11 cellular contexts compared by ENCODE assay signal in genomic region chr2:240392084-240392947, GRCh38. TPM values are rescaled to one million over a fixed set of nuclear protein-coding genes. Genes with fewer than 3 reads are reported as not detected.
DNase-seq lines count a peak whose midpoint lies in the region; ATAC-seq and TF ChIP-seq lines count a peak whose summit lies in the region.
"Had no signal": no experiment of that assay in that cellular context is flagged by ENCODE, and none has a peak within 500 bp of the region (broad histone marks: within the 10 kb centered on the region; RNA-seq: fewer than 3 reads in every experiment).

No MANE protein-coding gene starts in this region.

- H3K27me3 Mint-ChIP-seq in endodermal cell (ENCODE audit: insufficient read depth) (no peaks in the 10 kb centered on the region), neural progenitor cell (ENCODE audit: insufficient read depth, low read depth) (peaks cover 12% of the 10 kb centered on the region)
- H3K27me3 Mint-ChIP-seq: stimulated activated naive B cell treated with anti-CD40 and anti-IgM and Interleukin-4, amounts not matched to agents 10 μg/mL and 1 μg/mL and 100 μg/mL, for 72 hours had no signal

- H3K4me2 ChIP-seq in neural progenitor cell: no peak overlapping the region

- H3F3A ChIP-seq in neural progenitor cell (ENCODE audit: low read depth): no peaks in the 10 kb centered on the region

- H3K4me3 ChIP-seq in H7 (ENCODE audit: insufficient read depth, low read depth, low read length) (no peak overlapping the region), endodermal cell (ENCODE audit: low read length) (no peak overlapping the region), neural progenitor cell (no peak overlapping the region), thyroid gland (replicated peaks in 1 of 3) (no peak overlapping the region)

- H4K20me1 ChIP-seq in neural progenitor cell (ENCODE audit: low read depth): no peaks in the 10 kb centered on the region

- no peaks in the 10 kb centered on the region for H3K79me2 ChIP-seq in neural progenitor cell (ENCODE audit: low read depth)

- H3K9me3 Mint-ChIP-seq in endodermal cell (no peaks in the 10 kb centered on the region), neural progenitor cell (no peaks in the 10 kb centered on the region)
- H3K9me3 Mint-ChIP-seq: stimulated activated naive B cell treated with anti-CD40 and anti-IgM and Interleukin-4, amounts not matched to agents 10 μg/mL and 1 μg/mL and 100 μg/mL, for 72 hours had no signal

- WGBS in endodermal cell (ENCODE audit: insufficient coverage in 1 of 2, insufficient read length in 1 of 2), 2 experiments: 88 to 89% methylated on average over 12 to 31 of the region's 31 CpGs
- 74 to 78% methylated on average over 21 to 23 of the region's 31 CpGs for WGBS in thyroid gland, 2 donors

- H3K36me3 ChIP-seq in H7 (replicated peaks; ENCODE audit: control insufficient read depth, insufficient read depth, low read length) (no peaks in the 10 kb centered on the region), endodermal cell (ENCODE audit: control insufficient read depth, insufficient read depth, low read length) (no peaks in the 10 kb centered on the region), neural progenitor cell (no peaks in the 10 kb centered on the region), thyroid gland (no peaks in the 10 kb centered on the region)

- no peak for TF ChIP-seq POLR2A in thyroid gland (IDR thresholded peaks at IDR 0.05)

- ATAC-seq in HG03432 (IDR thresholded peaks at IDR 0.05; ENCODE audit: unreplicated experiment): no peak
- ATAC-seq: stimulated activated naive B cell treated with anti-CD40 and anti-IgM and Interleukin-4, amounts not matched to agents 10 μg/mL and 1 μg/mL and 100 μg/mL, for 72 hours had no signal

- H3K4me1 ChIP-seq in endodermal cell (ENCODE audit: control insufficient read depth, insufficient read depth, low read length) (no peaks in the 10 kb centered on the region), neural progenitor cell (no peaks in the 10 kb centered on the region), thyroid gland (no peaks in the 10 kb centered on the region)

- H3K36me3 Mint-ChIP-seq in endodermal cell (ENCODE audit: low read depth) (no peaks in the 10 kb centered on the region), neural progenitor cell (no peaks in the 10 kb centered on the region)
- H3K36me3 Mint-ChIP-seq: stimulated activated naive B cell treated with anti-CD40 and anti-IgM and Interleukin-4, amounts not matched to agents 10 μg/mL and 1 μg/mL and 100 μg/mL, for 72 hours had no signal

- intact Hi-C loops in thyroid gland (cut with DNase I): no loop called here

- H3K27me3 ChIP-seq in H7 (ENCODE audit: control insufficient read depth, insufficient read depth, low read length) (no peaks in the 10 kb centered on the region), endodermal cell (ENCODE audit: control insufficient read depth, insufficient read depth, low read length, poor library complexity, severe bottlenecking) (no peaks in the 10 kb centered on the region), neural progenitor cell (no peaks in the 10 kb centered on the region), thyroid gland (no peaks in the 10 kb centered on the region)

- H3K9me3 ChIP-seq in endodermal cell (ENCODE audit: control insufficient read depth, low read length): no peaks in the 10 kb centered on the region
- no peaks in the 10 kb centered on the region for H3K9me3 ChIP-seq in neural progenitor cell (ENCODE audit: low read depth)
- H3K9me3 ChIP-seq in thyroid gland: no peaks in the 10 kb centered on the region

- no peak overlapping the region for H3K27ac Mint-ChIP-seq in endodermal cell
- peak overlapping the region; percentile 50 for H3K27ac Mint-ChIP-seq in neural progenitor cell
- H3K27ac Mint-ChIP-seq: stimulated activated naive B cell treated with anti-CD40 and anti-IgM and Interleukin-4, amounts not matched to agents 10 μg/mL and 1 μg/mL and 100 μg/mL, for 72 hours had no signal

- H3K4me3 Mint-ChIP-seq in endodermal cell (no peak overlapping the region), neural progenitor cell (no peak overlapping the region)
- H3K4me3 Mint-ChIP-seq: stimulated activated naive B cell treated with anti-CD40 and anti-IgM and Interleukin-4, amounts not matched to agents 10 μg/mL and 1 μg/mL and 100 μg/mL, for 72 hours had no signal

- H3K27ac ChIP-seq in endodermal cell (ENCODE audit: low read depth, low read length): no peak overlapping the region
- H3K27ac ChIP-seq in neural progenitor cell: no peak overlapping the region
- H3K27ac ChIP-seq in thyroid gland: no peak overlapping the region

- TF ChIP-seq CTCF in endodermal cell (conservative IDR thresholded peaks at IDR 0.05) (no peak), neural progenitor cell (IDR thresholded peaks at IDR 0.05) (no peak), thyroid gland (IDR thresholded peaks at IDR 0.05) (no peak)

- no peak overlapping the region for H2AFZ ChIP-seq in neural progenitor cell (replicated peaks)

- H3K9ac ChIP-seq in endodermal cell (ENCODE audit: extremely low read depth, low read length, poor library complexity, severe bottlenecking) (no peak overlapping the region), neural progenitor cell (no peak overlapping the region)

- DNase-seq in AG20443 (ENCODE audit: low spot score) (peak; percentile 53), H7 (peak; percentile 59), endodermal cell (peak; percentile 38), neural progenitor cell (ENCODE audit: low spot score) (no peak), GM19238 (ENCODE audit: insufficient read length, low spot score) (no peak), D341Med (ENCODE audit: low spot score) (no peak), thyroid gland (no peak)
- DNase-seq: cerebellar nuclear complex; NCI-H1417 treated with DMSO at 0.1 percent for 48 hours; stimulated activated naive B cell treated with anti-CD40 and anti-IgM and Interleukin-4, amounts not matched to agents 10 μg/mL and 1 μg/mL and 100 μg/mL, for 72 hours had no signal

- H3K4me1 Mint-ChIP-seq in endodermal cell: no peaks in the 10 kb centered on the region
- peaks cover 9% of the 10 kb centered on the region for H3K4me1 Mint-ChIP-seq in neural progenitor cell
- H3K4me1 Mint-ChIP-seq: stimulated activated naive B cell treated with anti-CD40 and anti-IgM and Interleukin-4, amounts not matched to agents 10 μg/mL and 1 μg/mL and 100 μg/mL, for 72 hours had no signal

RNA-seq across cellular contexts. Expression of gene GPC1, which starts 43.1 kb away (rescaled TPM):
- total RNA-seq in H7 (2014; rRNA removed; shearing (Covaris generic)): 28.4 and 32.0 TPM in 2 replicates
- total RNA-seq in endodermal cell: 10 to 100 TPM; 37.8 to 69.7 TPM
- polyA plus RNA-seq in endodermal cell (2013, experiment 1 of 2): 55.9 TPM
- polyA plus RNA-seq in endodermal cell (2013, experiment 2 of 2): 56.9 TPM
- total RNA-seq in neural progenitor cell (ENCODE audit: low replicate concordance): 14.2 and 65.0 TPM in 2 replicates
- total RNA-seq in thyroid gland: 10 to 100 TPM; 14.1 to 35.5 (median 26.8) TPM

Comparison
In these comparisons a context has a peak if more than half of its experiments do, and no peak if none do; other contexts are left out.
1. DNase-seq: peak in AG20443 (single experiment), H7 (single experiment) and endodermal cell (single experiment); none in neural progenitor cell (single experiment), GM19238 (single experiment), D341Med (single experiment) and thyroid gland (0 of 2).